ENCODE assay signal across 19 cellular contexts in genomic region chr2:54541995-54542394, GRCh38.
"Had no signal": no experiment of that assay in that cellular context is flagged by ENCODE, and none has a peak within 500 bp of the region (broad histone marks: within the 10 kb centered on the region; RNA-seq: fewer than 3 reads in every experiment).

No MANE protein-coding gene starts in this region.

- H3K27me3 ChIP-seq: dorsolateral prefrontal cortex, hepatocyte, suprapubic skin, thyroid gland, vagina had no signal

- FAIRE-seq: kidney had no signal

- H3K36me3 ChIP-seq: suprapubic skin, thyroid gland, vagina had no signal

- H3K9me3 Mint-ChIP-seq: type B pancreatic cell had no signal

- H3K27ac ChIP-seq: hepatocyte, suprapubic skin, vagina had no signal

- H3K4me3 ChIP-seq: dorsolateral prefrontal cortex, hepatocyte, suprapubic skin, thyroid gland, vagina had no signal

- H3K27ac Mint-ChIP-seq: type B pancreatic cell had no signal

- H3K4me3 Mint-ChIP-seq: naive thymus-derived CD4-positive, alpha-beta T cell; type B pancreatic cell had no signal

- H3K9me3 ChIP-seq: suprapubic skin, thyroid gland, vagina had no signal

- ATAC-seq: left colon; naive thymus-derived CD4-positive, alpha-beta T cell; sciatic nerve had no signal

- DNase-seq: cortex of kidney; dorsolateral prefrontal cortex; effector CD8-positive, alpha-beta T cell; foreskin melanocyte; head of caudate nucleus; kidney; left colon; mammary epithelial cell; naive thymus-derived CD4-positive, alpha-beta T cell; posterior cingulate gyrus; stimulated activated CD4-positive, alpha-beta T cell treated with anti-CD3 and anti-CD28 coated beads, Interleukin-2, amount 100 ng/mL, for 24 hours; stimulated activated CD4-positive, alpha-beta T cell treated with anti-CD3 and anti-CD28 coated beads, Interleukin-4, amount 100 ng/mL, for 4 hours; stimulated activated naive CD4-positive, alpha-beta T cell treated with Interleukin-2 at 50 U/mL for 16 hours; thyroid gland had no signal
